23 cellular contexts compared by ENCODE assay signal in genomic region chr14:26719514-26719913, GRCh38.
DNase-seq lines count a peak whose midpoint lies in the region; ATAC-seq and TF ChIP-seq lines count a peak whose summit lies in the region.
"Had no signal": no experiment of that assay in that cellular context is flagged by ENCODE, and none has a peak within 500 bp of the region (broad histone marks: within the 10 kb centered on the region; RNA-seq: fewer than 3 reads in every experiment).

No MANE protein-coding gene starts in this region.

- H3K27me3 ChIP-seq in transverse colon: no peaks in the 10 kb centered on the region
- H3K27me3 ChIP-seq: right atrium auricular region, uterus had no signal

- H3K4me3 ChIP-seq in transverse colon: no peak overlapping the region
- H3K4me3 ChIP-seq: right atrium auricular region, uterus had no signal

- DNase-seq in HCEC 1CT (peak; percentile 63), amniotic epithelial cell (ENCODE audit: low read depth) (peak; percentile 27), fibroblast of peridontal ligament (ENCODE audit: extremely low read depth) (peak; percentile 91), renal cortical epithelial cell (ENCODE audit: low read depth) (peak; percentile 85), transverse colon (no peak)
- DNase-seq in activated T-helper 1 cell treated with anti-CD3 and anti-CD28 coated beads, Interleukin-12 subunit alpha, Interleukin-12 subunit beta, Interleukin-2, Interleukin-4 antibody, amounts not matched to agents 30 ng/mL and 10 ng/mL and 1 ng/mL, durations not matched to agents 14 hours and 24 hours and 36 hours (ENCODE audit: low spot score): no peak
- DNase-seq in activated CD4-positive, alpha-beta memory T cell treated with anti-CD3 and anti-CD28 coated beads for 36 hours: no peak
- DNase-seq: activated CD4-positive, alpha-beta memory T cell treated with anti-CD3 and anti-CD28 coated beads, Interleukin-2, amount 10 ng/mL, durations not matched to agents 7 days and 5 days; activated CD4-positive, CD25-positive, alpha-beta regulatory T cell; activated naive CD4-positive, alpha-beta T cell; activated T-cell treated with anti-CD3 and anti-CD28 coated beads, Interleukin-2, amount 50 U/mL, for 1 hour; amygdala; CD4-positive, CD25-positive, alpha-beta regulatory T cell; central memory CD4-positive, alpha-beta T cell; H7; left cardiac atrium; mesendoderm; naive thymus-derived CD4-positive, alpha-beta T cell; NCI-H69; uterus had no signal

- TF ChIP-seq POLR2A in transverse colon (IDR thresholded peaks at IDR 0.05): no peak

- no peak for ATAC-seq in GM19455 (IDR thresholded peaks at IDR 0.05; ENCODE audit: unreplicated experiment)
- ATAC-seq: left cardiac atrium; naive thymus-derived CD4-positive, alpha-beta T cell had no signal

- no peak for TF ChIP-seq EP300 in transverse colon (IDR thresholded peaks at IDR 0.05; ENCODE audit: low read depth)

- H3K4me1 ChIP-seq in transverse colon: no peaks in the 10 kb centered on the region
- H3K4me1 ChIP-seq: right atrium auricular region, uterus had no signal

- H3K27ac ChIP-seq in transverse colon: no peak overlapping the region
- H3K27ac ChIP-seq: KMS-11, right atrium auricular region, uterus had no signal

- H3K9me3 ChIP-seq in transverse colon: no peaks in the 10 kb centered on the region
- H3K9me3 ChIP-seq: right atrium auricular region, uterus had no signal

- H3K9me3 Mint-ChIP-seq in activated T-helper 1 cell treated with anti-CD3 and anti-CD28 coated beads, Interleukin-12 subunit alpha, Interleukin-12 subunit beta, Interleukin-2, Interleukin-4 antibody, amounts not matched to agents 30 ng/mL and 10 ng/mL and 1 ng/mL, durations not matched to agents 14 hours and 24 hours and 36 hours: peaks cover 37% of the 10 kb centered on the region
- peaks cover 43% of the 10 kb centered on the region for H3K9me3 Mint-ChIP-seq in activated CD4-positive, alpha-beta memory T cell treated with anti-CD3 and anti-CD28 coated beads for 36 hours

- no peak for TF ChIP-seq CTCF in transverse colon (IDR thresholded peaks at IDR 0.05)

- H3K27ac Mint-ChIP-seq in activated T-helper 1 cell treated with anti-CD3 and anti-CD28 coated beads, Interleukin-12 subunit alpha, Interleukin-12 subunit beta, Interleukin-2, Interleukin-4 antibody, amounts not matched to agents 30 ng/mL and 10 ng/mL and 1 ng/mL, durations not matched to agents 14 hours and 24 hours and 36 hours: no peak overlapping the region
- no peak overlapping the region for H3K27ac Mint-ChIP-seq in activated CD4-positive, alpha-beta memory T cell treated with anti-CD3 and anti-CD28 coated beads for 36 hours
- H3K27ac Mint-ChIP-seq: activated CD4-positive, alpha-beta memory T cell treated with anti-CD3 and anti-CD28 coated beads, Interleukin-2, amount 10 ng/mL, durations not matched to agents 7 days and 5 days; naive thymus-derived CD4-positive, alpha-beta T cell had no signal

- H3K4me1 Mint-ChIP-seq in activated T-helper 1 cell treated with anti-CD3 and anti-CD28 coated beads, Interleukin-12 subunit alpha, Interleukin-12 subunit beta, Interleukin-2, Interleukin-4 antibody, amounts not matched to agents 30 ng/mL and 10 ng/mL and 1 ng/mL, durations not matched to agents 14 hours and 24 hours and 36 hours (ENCODE audit: low read depth): no peaks in the 10 kb centered on the region
- no peaks in the 10 kb centered on the region for H3K4me1 Mint-ChIP-seq in activated CD4-positive, alpha-beta memory T cell treated with anti-CD3 and anti-CD28 coated beads for 36 hours (ENCODE audit: low read depth)
- H3K4me1 Mint-ChIP-seq: activated CD4-positive, alpha-beta memory T cell treated with anti-CD3 and anti-CD28 coated beads, Interleukin-2, amount 10 ng/mL, durations not matched to agents 7 days and 5 days; CD4-positive, CD25-positive, alpha-beta regulatory T cell; naive thymus-derived CD4-positive, alpha-beta T cell had no signal

- H3K4me3 Mint-ChIP-seq in activated T-helper 1 cell treated with anti-CD3 and anti-CD28 coated beads, Interleukin-12 subunit alpha, Interleukin-12 subunit beta, Interleukin-2, Interleukin-4 antibody, amounts not matched to agents 30 ng/mL and 10 ng/mL and 1 ng/mL, durations not matched to agents 14 hours and 24 hours and 36 hours: no peak overlapping the region
- no peak overlapping the region for H3K4me3 Mint-ChIP-seq in activated CD4-positive, alpha-beta memory T cell treated with anti-CD3 and anti-CD28 coated beads for 36 hours
- H3K4me3 Mint-ChIP-seq: activated CD4-positive, alpha-beta memory T cell treated with anti-CD3 and anti-CD28 coated beads, Interleukin-2, amount 10 ng/mL, durations not matched to agents 7 days and 5 days; CD4-positive, CD25-positive, alpha-beta regulatory T cell; naive thymus-derived CD4-positive, alpha-beta T cell had no signal

- 92 to 94% methylated on average over 2 to 3 of the region's 3 CpGs for WGBS in transverse colon (ENCODE audit: low coverage in 1 of 2), 2 donors

- in situ Hi-C loops in transverse colon (cut with MboI; ENCODE audit: low pct_ligation_motif_present in 1 of 4, low pct_unique_long_range_greater_than_20kb in 1 of 4, low sequenced_read_pairs in 3 of 4): no loop called here

- no peaks in the 10 kb centered on the region for H3K36me3 ChIP-seq in transverse colon
- H3K36me3 ChIP-seq: right atrium auricular region, uterus had no signal

- POLR2A ChIA-PET in activated CD4-positive, alpha-beta memory T cell treated with anti-CD3 and anti-CD28 coated beads for 36 hours (lab: Charles Lee): no interaction called here

- intact Hi-C loops in activated T-helper 1 cell treated with anti-CD3 and anti-CD28 coated beads, Interleukin-12 subunit alpha, Interleukin-12 subunit beta, Interleukin-2, Interleukin-4 antibody, amounts not matched to agents 30 ng/mL and 10 ng/mL and 1 ng/mL, durations not matched to agents 14 hours and 24 hours and 36 hours (cut with micrococcal nuclease): no loop called here
- intact Hi-C loops in activated CD4-positive, alpha-beta memory T cell treated with anti-CD3 and anti-CD28 coated beads for 36 hours (cut with micrococcal nuclease): no loop called here
- intact Hi-C loops in transverse colon (cut with DNase I; ENCODE audit: low total_unique reads): no loop called here

- H3K36me3 Mint-ChIP-seq in activated T-helper 1 cell treated with anti-CD3 and anti-CD28 coated beads, Interleukin-12 subunit alpha, Interleukin-12 subunit beta, Interleukin-2, Interleukin-4 antibody, amounts not matched to agents 30 ng/mL and 10 ng/mL and 1 ng/mL, durations not matched to agents 14 hours and 24 hours and 36 hours (ENCODE audit: low read depth): no peaks in the 10 kb centered on the region
- H3K36me3 Mint-ChIP-seq in activated CD4-positive, alpha-beta memory T cell treated with anti-CD3 and anti-CD28 coated beads for 36 hours: no peaks in the 10 kb centered on the region
- H3K36me3 Mint-ChIP-seq: CD4-positive, CD25-positive, alpha-beta regulatory T cell; naive thymus-derived CD4-positive, alpha-beta T cell had no signal

- CTCF ChIA-PET in activated CD4-positive, alpha-beta memory T cell treated with anti-CD3 and anti-CD28 coated beads for 36 hours (lab: Charles Lee): no interaction called here

- no peaks in the 10 kb centered on the region for H3K27me3 Mint-ChIP-seq in activated T-helper 1 cell treated with anti-CD3 and anti-CD28 coated beads, Interleukin-12 subunit alpha, Interleukin-12 subunit beta, Interleukin-2, Interleukin-4 antibody, amounts not matched to agents 30 ng/mL and 10 ng/mL and 1 ng/mL, durations not matched to agents 14 hours and 24 hours and 36 hours (ENCODE audit: insufficient read depth)
- H3K27me3 Mint-ChIP-seq in activated CD4-positive, alpha-beta memory T cell treated with anti-CD3 and anti-CD28 coated beads for 36 hours: no peaks in the 10 kb centered on the region
- H3K27me3 Mint-ChIP-seq: activated CD4-positive, alpha-beta memory T cell treated with anti-CD3 and anti-CD28 coated beads, Interleukin-2, amount 10 ng/mL, durations not matched to agents 7 days and 5 days; CD4-positive, CD25-positive, alpha-beta regulatory T cell; naive thymus-derived CD4-positive, alpha-beta T cell had no signal

Comparison
In these comparisons a context has a peak if more than half of its experiments do, and no peak if none do; other contexts are left out.
1. DNase-seq: peak in HCEC 1CT (single experiment), amniotic epithelial cell (single experiment), fibroblast of peridontal ligament (single experiment) and renal cortical epithelial cell (single experiment); none in activated T-helper 1 cell treated with anti-CD3 and anti-CD28 coated beads, Interleukin-12 subunit alpha, Interleukin-12 subunit beta, Interleukin-2, Interleukin-4 antibody, amounts not matched to agents 30 ng/mL and 10 ng/mL and 1 ng/mL, durations not matched to agents 14 hours and 24 hours and 36 hours (single experiment), activated CD4-positive, alpha-beta memory T cell treated with anti-CD3 and anti-CD28 coated beads for 36 hours (single experiment) and transverse colon (single experiment).